9 cellular contexts compared by ENCODE assay signal in the genomic region with DNA sequence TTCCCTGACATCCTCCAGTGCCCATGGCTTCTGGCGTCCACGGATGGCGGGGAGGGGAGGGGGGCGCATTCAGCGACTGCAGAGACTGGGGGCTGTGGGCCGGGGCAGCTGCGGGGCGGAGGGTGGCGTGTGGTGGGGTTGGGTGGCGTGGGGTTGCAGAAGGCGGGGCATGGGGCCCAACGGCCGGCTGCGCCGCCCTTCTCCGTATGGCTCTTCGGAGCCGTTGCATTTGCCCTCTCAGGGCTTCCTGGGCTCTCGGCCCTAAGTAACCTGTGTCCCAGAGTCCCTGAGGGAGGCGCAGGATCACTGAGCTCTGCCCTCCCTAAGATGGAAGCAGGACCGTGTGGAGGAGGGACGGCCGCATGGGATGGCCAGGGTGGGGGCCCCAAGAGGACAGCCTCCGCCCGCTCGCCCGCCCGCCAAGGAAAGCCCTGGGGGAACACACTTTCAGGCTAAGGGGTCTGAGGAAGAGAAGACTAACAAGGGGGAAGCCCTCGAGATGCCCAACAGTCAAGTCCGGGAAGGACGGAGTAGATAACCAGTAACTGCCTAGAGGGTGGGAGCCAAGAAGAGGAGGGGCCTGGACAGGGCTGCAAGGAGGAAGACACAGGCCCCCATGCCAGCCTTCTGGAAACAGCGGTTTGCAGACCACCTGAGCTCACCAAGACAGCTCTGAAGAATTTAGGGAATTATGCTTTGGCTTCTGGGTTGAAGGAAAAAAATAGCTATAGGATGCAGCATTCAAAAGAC.
A peak's percentile ranks its signal among the peaks of the same experiment; 100 is the strongest.
DNase-seq lines count a peak whose midpoint lies in the region; ATAC-seq, FAIRE-seq and TF ChIP-seq lines count a peak whose summit lies in the region.
"Had no signal": no experiment of that assay in that cellular context is flagged by ENCODE, and none has a peak within 500 bp of the region (broad histone marks: within the 10 kb centered on the region; RNA-seq: fewer than 3 reads in every experiment).

No MANE protein-coding gene starts in this region.

- H3K4me3 ChIP-seq in GM06990 (replicated peaks; ENCODE audit: low read depth, low read length) = peak overlapping the region; percentile 70
- peak overlapping the region; percentile 63 for H3K4me3 ChIP-seq in NT2/D1 (ENCODE audit: insufficient read length, low read depth)
- H3K4me3 ChIP-seq in muscle layer of colon (ENCODE audit: low read depth in 1 of 2, low read length in 2 of 2) = peak overlapping the region; percentile 57 to 65

- ATAC-seq in effector memory CD8-positive, alpha-beta T cell (replicated peaks) = peak; percentile 52
- no peak for ATAC-seq in GM19463 (IDR thresholded peaks at IDR 0.05; ENCODE audit: unreplicated experiment)

- H3K9ac ChIP-seq in NT2/D1 (ENCODE audit: insufficient read length, low read depth) = peak overlapping the region; percentile 81
- no peak overlapping the region for H3K9ac ChIP-seq in muscle layer of colon (ENCODE audit: low read length)

- FAIRE-seq in HTR-8/SVneo (lab: Jason Lieb, UNC) = no peak
- FAIRE-seq: TTC549 had no signal

- peak overlapping the region; percentile 65 to 71 for H3K4me3 Mint-ChIP-seq in effector memory CD8-positive, alpha-beta T cell

- DNase-seq in GM06990 (ENCODE audit: extremely low read depth, insufficient read length) (peak; percentile 33), NT2/D1 (ENCODE audit: low read depth, low spot score) (no peak), hippocampal formation (lab: John Stamatoyannopoulos, UW) (no peak), HTR-8/SVneo (ENCODE audit: insufficient read length, low spot score) (no peak), NCI-H1092 (lab: John Stamatoyannopoulos, UW) (no peak)
- no peak for DNase-seq in effector memory CD8-positive, alpha-beta T cell

- H3K9me3 ChIP-seq in NT2/D1 (ENCODE audit: insufficient read depth, low read length) (no peaks in the 10 kb centered on the region), muscle layer of colon (ENCODE audit: low read length) (no peaks in the 10 kb centered on the region)

- no peak for TF ChIP-seq CTCF in GM06990 (IDR thresholded peaks at IDR 0.05; ENCODE audit: insufficient read depth, low read length, poor library complexity, severe bottlenecking)

- peaks cover 2% of the 10 kb centered on the region for H3K4me1 ChIP-seq in NT2/D1 (ENCODE audit: insufficient read depth, insufficient read length)
- peaks cover 3% of the 10 kb centered on the region for H3K4me1 ChIP-seq in muscle layer of colon (ENCODE audit: insufficient read depth, low read length)

- peaks cover 15 to 36% of the 10 kb centered on the region in 2 donors for H3K27me3 Mint-ChIP-seq in effector memory CD8-positive, alpha-beta T cell

- no peaks in the 10 kb centered on the region for H3K9me3 Mint-ChIP-seq in effector memory CD8-positive, alpha-beta T cell

- peaks cover 6% of the 10 kb centered on the region for H3K36me3 ChIP-seq in GM06990 (ENCODE audit: control insufficient read depth, insufficient read depth, low read length)
- peaks cover 15% of the 10 kb centered on the region for H3K36me3 ChIP-seq in NT2/D1 (ENCODE audit: insufficient read depth, insufficient read length, low read length)
- no peaks in the 10 kb centered on the region for H3K36me3 ChIP-seq in muscle layer of colon (ENCODE audit: insufficient read depth, low read length)

- peak overlapping the region; percentile 27 for H3K27ac ChIP-seq in muscle layer of colon (ENCODE audit: low read depth, low read length)

- H3K27me3 ChIP-seq in GM06990 (replicated peaks; ENCODE audit: control insufficient read depth, insufficient read depth, low read length) = no peaks in the 10 kb centered on the region
- peaks cover 5% of the 10 kb centered on the region for H3K27me3 ChIP-seq in NT2/D1 (ENCODE audit: insufficient read depth, insufficient read length)
- no peaks in the 10 kb centered on the region for H3K27me3 ChIP-seq in muscle layer of colon (ENCODE audit: control insufficient read depth in 1 of 2, insufficient read depth in 2 of 2, low read length in 2 of 2)

- peaks cover 19% of the 10 kb centered on the region for H3K36me3 Mint-ChIP-seq in effector memory CD8-positive, alpha-beta T cell (ENCODE audit: insufficient read depth)

- no peak overlapping the region for H3K27ac Mint-ChIP-seq in effector memory CD8-positive, alpha-beta T cell

- peaks cover 0 to 12% of the 10 kb centered on the region in 2 donors for H3K4me1 Mint-ChIP-seq in effector memory CD8-positive, alpha-beta T cell (ENCODE audit: low read depth in 2 of 2)
